In genomic region chr15:84799511-84800187, GRCh38 we compare ENCODE assay signal across 20 cellular contexts. TPM values are rescaled to one million over a fixed set of nuclear protein-coding genes. Genes with fewer than 3 reads are reported as not detected.
DNase-seq lines count a peak whose midpoint lies in the region; ATAC-seq, FAIRE-seq and TF ChIP-seq lines count a peak whose summit lies in the region.
"Had no signal": no experiment of that assay in that cellular context is flagged by ENCODE, and none has a peak within 500 bp of the region (broad histone marks: within the 10 kb centered on the region; RNA-seq: fewer than 3 reads in every experiment).

No MANE protein-coding gene starts in this region.

- H2BK5ac ChIP-seq in neuronal stem cell (ENCODE audit: low read length), result no peak overlapping the region

- no peak for TF ChIP-seq CTCF in kidney (IDR thresholded peaks at IDR 0.05; ENCODE audit: borderline replicate concordance, extremely low read depth, insufficient read depth)

- no peaks in the 10 kb centered on the region for H3K27me3 ChIP-seq in neuronal stem cell (ENCODE audit: control insufficient read depth in 3 of 3, insufficient read depth in 3 of 3, low read depth in 1 of 3, low read length in 3 of 3)

- no peak overlapping the region for H3K4me2 ChIP-seq in neuronal stem cell (ENCODE audit: insufficient read depth, low read length, poor library complexity, severe bottlenecking)

- CTCF ChIA-PET in activated CD8-positive, alpha-beta memory T cell treated with anti-CD3 and anti-CD28 coated beads, Interleukin-2, amount 10 ng/mL, durations not matched to agents 7 days and 5 days (lab: Charles Lee), result interaction anchor here (0.7 kb wide), 1 partner anchor 128 kb away, joined by 3 read pairs; no protein-coding TSS in a partner anchor

- no peak overlapping the region for H2AFZ ChIP-seq in neuronal stem cell (ENCODE audit: low read length)

- peaks cover 24% of the 10 kb centered on the region for H3K36me3 Mint-ChIP-seq in activated CD8-positive, alpha-beta memory T cell treated with anti-CD3 and anti-CD28 coated beads, Interleukin-2, amount 10 ng/mL, durations not matched to agents 7 days and 5 days

- H3K9me3 ChIP-seq in neuronal stem cell (replicated peaks in 1 of 2; ENCODE audit: control insufficient read depth in 2 of 2, insufficient read depth in 1 of 2, low read depth in 1 of 2, low read length in 2 of 2) (no peaks in the 10 kb centered on the region), kidney (ENCODE audit: control insufficient read depth in 1 of 2, low read length in 2 of 2) (no peaks in the 10 kb centered on the region)
- H3K9me3 ChIP-seq: HAP-1 had no signal

- TF ChIP-seq RAD21 in Ishikawa (IDR thresholded peaks at IDR 0.05; ENCODE audit: low read depth), result no peak

- H3K9ac ChIP-seq in neuronal stem cell (ENCODE audit: low read depth, low read length, poor library complexity), result no peak overlapping the region
- no peak overlapping the region for H3K9ac ChIP-seq in kidney (ENCODE audit: low read length in 2 of 2)

- H3K14ac ChIP-seq in neuronal stem cell (ENCODE audit: low read length), result no peak overlapping the region

- no peak for ATAC-seq in activated CD8-positive, alpha-beta memory T cell treated with anti-CD3 and anti-CD28 coated beads, Interleukin-2, amount 10 ng/mL, durations not matched to agents 7 days and 5 days
- ATAC-seq in stimulated activated naive CD8-positive, alpha-beta T cell treated with anti-CD3 and anti-CD28 coated beads, Interleukin-15, amount 100 ng/mL, for 72 hours, result no peak

- no peak overlapping the region for H3K4me3 ChIP-seq in neuronal stem cell (ENCODE audit: low read length in 2 of 2)
- H3K4me3 ChIP-seq in kidney (ENCODE audit: low read length in 2 of 2), result no peak overlapping the region
- H3K4me3 ChIP-seq: HAP-1 had no signal

- H2AK5ac ChIP-seq in neuronal stem cell (ENCODE audit: low read depth, low read length), result no peak overlapping the region

- no peak overlapping the region for H2BK15ac ChIP-seq in neuronal stem cell (ENCODE audit: low read length)

- peak; percentile 46 for DNase-seq in activated CD8-positive, alpha-beta memory T cell treated with anti-CD3 and anti-CD28 coated beads, Interleukin-2, amount 50 U/mL, for 48 hours
- no peak for DNase-seq in activated CD8-positive, alpha-beta memory T cell treated with anti-CD3 and anti-CD28 coated beads, Interleukin-2, amount 10 ng/mL, durations not matched to agents 7 days and 5 days
- peak; percentile 44 for DNase-seq in islet precursor cell
- no peak for DNase-seq in neuronal stem cell (ENCODE audit: low spot score)
- DNase-seq in kidney, result no peak
- no peak for DNase-seq in stimulated activated naive CD8-positive, alpha-beta T cell treated with anti-CD3 and anti-CD28 coated beads, Interleukin-15, amount 100 ng/mL, for 72 hours
- DNase-seq in HPDE6-E6E7 (ENCODE audit: extremely low spot score), result no peak
- DNase-seq: C1 segment of cervical spinal cord, DND-41, KBM-7, MV-4-11, NCI-H1417, NCI-H187 treated with DMSO at 0.1 percent for 48 hours, NCI-H2227 treated with DMSO at 0.1 percent for 48 hours, NCI-H524, SIG-M5 had no signal

- no peak overlapping the region for H3K4ac ChIP-seq in neuronal stem cell (ENCODE audit: low read length)

- H3K27ac Mint-ChIP-seq in activated CD8-positive, alpha-beta memory T cell treated with anti-CD3 and anti-CD28 coated beads, Interleukin-2, amount 10 ng/mL, durations not matched to agents 7 days and 5 days, result no peak overlapping the region
- no peak overlapping the region for H3K27ac Mint-ChIP-seq in stimulated activated naive CD8-positive, alpha-beta T cell treated with anti-CD3 and anti-CD28 coated beads, Interleukin-15, amount 100 ng/mL, for 72 hours

- TF ChIP-seq EP300 in Ishikawa (IDR thresholded peaks at IDR 0.05; ENCODE audit: borderline replicate concordance), result no peak

- no peak overlapping the region for H3K18ac ChIP-seq in neuronal stem cell (ENCODE audit: low read length)

- H3K4me1 ChIP-seq in neuronal stem cell (ENCODE audit: control insufficient read depth in 2 of 2, insufficient read depth in 1 of 2, low read depth in 1 of 2, low read length in 2 of 2) (no peaks in the 10 kb centered on the region), kidney (ENCODE audit: control insufficient read depth in 1 of 2, insufficient read depth in 1 of 2, low read depth in 1 of 2, low read length in 2 of 2) (peaks cover 0 to 5% of the 10 kb centered on the region in 2 donors)

- H3K23ac ChIP-seq in neuronal stem cell (ENCODE audit: low read depth, low read length, poor library complexity), result peak overlapping the region; percentile 20

- H4K8ac ChIP-seq in neuronal stem cell (ENCODE audit: low read depth, low read length), result no peak overlapping the region

- no peak overlapping the region for H4K91ac ChIP-seq in neuronal stem cell (ENCODE audit: low read depth, low read length, poor library complexity)

- no peak for FAIRE-seq in kidney (lab: Jason Lieb, UNC)
- FAIRE-seq: G401.6 had no signal

- no peak overlapping the region for H2BK12ac ChIP-seq in neuronal stem cell (ENCODE audit: low read length)

- H2BK120ac ChIP-seq in neuronal stem cell (ENCODE audit: low read depth, low read length), result no peak overlapping the region

- no CpG with 5 or more reads among the region's 10 CpGs for WGBS in neuronal stem cell (ENCODE audit: extremely low coverage in 2 of 2, insufficient read length in 2 of 2, insufficient replicate concordance in 1 of 2), 2 donors

- H3K27me3 Mint-ChIP-seq in activated CD8-positive, alpha-beta memory T cell treated with anti-CD3 and anti-CD28 coated beads, Interleukin-2, amount 10 ng/mL, durations not matched to agents 7 days and 5 days, result no peaks in the 10 kb centered on the region
- no peaks in the 10 kb centered on the region for H3K27me3 Mint-ChIP-seq in stimulated activated naive CD8-positive, alpha-beta T cell treated with anti-CD3 and anti-CD28 coated beads, Interleukin-15, amount 100 ng/mL, for 72 hours

- H3K4me3 Mint-ChIP-seq in activated CD8-positive, alpha-beta memory T cell treated with anti-CD3 and anti-CD28 coated beads, Interleukin-2, amount 10 ng/mL, durations not matched to agents 7 days and 5 days, result no peak overlapping the region
- no peak overlapping the region for H3K4me3 Mint-ChIP-seq in stimulated activated naive CD8-positive, alpha-beta T cell treated with anti-CD3 and anti-CD28 coated beads, Interleukin-15, amount 100 ng/mL, for 72 hours

- H3K36me3 ChIP-seq in neuronal stem cell (replicated peaks in 1 of 2; ENCODE audit: control insufficient read depth in 2 of 2, insufficient read depth in 2 of 2, low read length in 2 of 2) (peaks cover 26 to 87% of the 10 kb centered on the region in 2 donors), kidney (ENCODE audit: control insufficient read depth in 1 of 2, insufficient read depth in 2 of 2, low read length in 2 of 2) (peaks cover 47 to 52% of the 10 kb centered on the region in 2 donors)

- H3K9me3 Mint-ChIP-seq in activated CD8-positive, alpha-beta memory T cell treated with anti-CD3 and anti-CD28 coated beads, Interleukin-2, amount 10 ng/mL, durations not matched to agents 7 days and 5 days (ENCODE audit: low read depth), result no peaks in the 10 kb centered on the region
- H3K9me3 Mint-ChIP-seq in stimulated activated naive CD8-positive, alpha-beta T cell treated with anti-CD3 and anti-CD28 coated beads, Interleukin-15, amount 100 ng/mL, for 72 hours, result no peaks in the 10 kb centered on the region

- H3K4me1 Mint-ChIP-seq in activated CD8-positive, alpha-beta memory T cell treated with anti-CD3 and anti-CD28 coated beads, Interleukin-2, amount 10 ng/mL, durations not matched to agents 7 days and 5 days, result no peaks in the 10 kb centered on the region
- H3K4me1 Mint-ChIP-seq in stimulated activated naive CD8-positive, alpha-beta T cell treated with anti-CD3 and anti-CD28 coated beads, Interleukin-15, amount 100 ng/mL, for 72 hours, result no peaks in the 10 kb centered on the region

- H3K27ac ChIP-seq in neuronal stem cell (replicated peaks; ENCODE audit: low read length), result no peak overlapping the region
- H3K27ac ChIP-seq in kidney (ENCODE audit: low read depth in 2 of 2, low read length in 2 of 2), result no peak overlapping the region
- H3K27ac ChIP-seq: HL-60 had no signal

- intact Hi-C loops in kidney (cut with DNase I), result no loop called here

- H3K79me1 ChIP-seq in neuronal stem cell (ENCODE audit: low read depth, low read length), result no peaks in the 10 kb centered on the region

TF ChIP-seq in Ishikawa, 13 proteins besides CTCF, POLR2A, EP300 and RAD21:
- TF ChIP-seq NFIC (IDR thresholded peaks at IDR 0.05) (peak; percentile 43; the same call in 1 of the 2 replicates), FOXM1 (IDR thresholded peaks at IDR 0.05; ENCODE audit: borderline replicate concordance, low read depth) (no peak)

RNA-seq across cellular contexts. Expression of gene ALPK3, which starts 17.5 kb away (rescaled TPM):
- under 1 TPM; 0.23 to 0.35 TPM for total RNA-seq in activated CD8-positive, alpha-beta memory T cell treated with anti-CD3 and anti-CD28 coated beads, Interleukin-2, amount 10 ng/mL, durations not matched to agents 7 days and 5 days
- polyA plus RNA-seq in neuronal stem cell (2013, experiment 1 of 2), result 3.8 TPM
- 3.7 TPM for polyA plus RNA-seq in neuronal stem cell (2013, experiment 2 of 2)
- total RNA-seq in kidney, result 20.2 TPM
- 3.1 TPM for polyA plus RNA-seq in kidney (ENCODE audit: insufficient read depth, low read depth, low replicate concordance)

RNA-seq across cellular contexts. Expression of gene ZNF592, which starts 51.3 kb away (rescaled TPM):
- total RNA-seq in activated CD8-positive, alpha-beta memory T cell treated with anti-CD3 and anti-CD28 coated beads, Interleukin-2, amount 10 ng/mL, durations not matched to agents 7 days and 5 days, result 10 to 100 TPM; 32.9 to 39.7 TPM
- 9.5 TPM for polyA plus RNA-seq in neuronal stem cell (2013, experiment 1 of 2)
- polyA plus RNA-seq in neuronal stem cell (2013, experiment 2 of 2), result 9.8 TPM
- 31.6 TPM for total RNA-seq in kidney
- 6.9 TPM for polyA plus RNA-seq in kidney (ENCODE audit: insufficient read depth, low read depth, low replicate concordance)

Comparison
In these comparisons a context has a peak if more than half of its experiments do, and no peak if none do; other contexts are left out.
1. DNase-seq: peak in activated CD8-positive, alpha-beta memory T cell treated with anti-CD3 and anti-CD28 coated beads, Interleukin-2, amount 50 U/mL, for 48 hours (single experiment) and islet precursor cell (single experiment); none in activated CD8-positive, alpha-beta memory T cell treated with anti-CD3 and anti-CD28 coated beads, Interleukin-2, amount 10 ng/mL, durations not matched to agents 7 days and 5 days (single experiment), neuronal stem cell (single experiment), kidney (single experiment), stimulated activated naive CD8-positive, alpha-beta T cell treated with anti-CD3 and anti-CD28 coated beads, Interleukin-15, amount 100 ng/mL, for 72 hours (0 of 2) and HPDE6-E6E7 (single experiment).
2. RNA of gene ALPK3, which starts 17.5 kb away (total RNA-seq): 20.2 TPM in kidney (single experiment); 0.23 to 0.35 TPM in activated CD8-positive, alpha-beta memory T cell treated with anti-CD3 and anti-CD28 coated beads, Interleukin-2, amount 10 ng/mL, durations not matched to agents 7 days and 5 days; every median in the first group is over 10 times any median in the second.